ENCODE assay signal across 8 cellular contexts in the genomic region with DNA sequence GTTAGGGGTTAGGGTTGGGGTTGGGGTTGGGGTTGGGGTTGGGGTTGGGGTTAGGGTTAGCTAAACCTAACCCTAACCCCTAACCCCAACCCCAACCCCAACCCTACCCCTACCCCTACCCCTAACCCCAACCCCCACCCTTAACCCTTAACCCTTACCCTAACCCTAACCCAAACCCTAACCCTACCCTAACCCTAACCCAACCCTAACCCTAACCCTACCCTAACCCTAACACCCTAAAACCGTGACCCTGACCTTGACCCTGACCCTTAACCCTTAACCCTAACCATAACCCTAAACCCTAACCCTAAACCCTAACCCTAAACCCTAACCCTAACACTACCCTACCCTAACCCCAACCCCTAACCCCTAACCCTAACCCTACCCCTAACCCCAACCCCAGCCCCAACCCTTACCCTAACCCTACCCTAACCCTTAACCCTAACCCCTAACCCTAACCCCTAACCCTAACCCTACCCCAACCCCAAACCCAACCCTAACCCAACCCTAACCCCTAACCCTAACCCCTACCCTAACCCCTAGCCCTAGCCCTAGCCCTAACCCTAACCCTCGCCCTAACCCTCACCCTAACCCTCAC. TPM values are rescaled to one million over a fixed set of nuclear protein-coding genes. Genes with fewer than 3 reads are reported as not detected.
DNase-seq lines count a peak whose midpoint lies in the region; ATAC-seq and TF ChIP-seq lines count a peak whose summit lies in the region.

No MANE protein-coding gene starts in this region.

- intact Hi-C loops in Right ventricle myocardium inferior (cut with DNase I): no loop called here
- intact Hi-C loops in cardiac septum (cut with DNase I): no loop called here
- intact Hi-C loops in breast epithelium (cut with DNase I; ENCODE audit: low total_unique reads): no loop called here
- intact Hi-C loops in aorta (cut with DNase I): no loop called here

- H3K4me1 ChIP-seq in breast epithelium: no peaks in the 10 kb centered on the region
- no peaks in the 10 kb centered on the region for H3K4me1 ChIP-seq in aorta (ENCODE audit: control insufficient read depth in 1 of 2, insufficient read depth in 2 of 2, low read length in 2 of 2)

- no peaks in the 10 kb centered on the region for H3K27me3 Mint-ChIP-seq in memory B cell

- TF ChIP-seq POLR2A in breast epithelium (IDR thresholded peaks at IDR 0.05): no peak

- H3K27ac Mint-ChIP-seq in memory B cell: peak overlapping the region; percentile 93

- H3K9me3 ChIP-seq in breast epithelium (no peaks in the 10 kb centered on the region), aorta (ENCODE audit: control insufficient read depth, low read length) (no peaks in the 10 kb centered on the region)

- H3K27ac ChIP-seq in breast epithelium (peak overlapping the region; percentile 86 to 96), aorta (ENCODE audit: low read depth in 1 of 2, low read length in 2 of 2) (peak overlapping the region in 1 of 2 donors; percentile 24)

- H3K36me3 ChIP-seq in breast epithelium: no peaks in the 10 kb centered on the region
- H3K36me3 ChIP-seq in aorta (ENCODE audit: control insufficient read depth in 1 of 2, insufficient read depth in 2 of 2, low read length in 1 of 2): no peaks in the 10 kb centered on the region

- WGBS in aorta, 2 donors: 46 to 55% methylated on average over 2 of the region's 2 CpGs

- TF ChIP-seq CTCF in breast epithelium (IDR thresholded peaks at IDR 0.05): no peak

- H3K4me3 ChIP-seq in breast epithelium (peak overlapping the region; percentile 46 to 79 (median 63)), aorta (ENCODE audit: low read length in 2 of 2) (no peak overlapping the region)

- H3K9me3 Mint-ChIP-seq in memory B cell: no peaks in the 10 kb centered on the region

- H3K4me1 Mint-ChIP-seq in memory B cell: peaks cover 8% of the 10 kb centered on the region

- H3K27me3 ChIP-seq in breast epithelium: no peaks in the 10 kb centered on the region
- no peaks in the 10 kb centered on the region for H3K27me3 ChIP-seq in aorta (ENCODE audit: control insufficient read depth in 1 of 2, insufficient read depth in 2 of 2, low read length in 1 of 2)

- no peaks in the 10 kb centered on the region for H3K36me3 Mint-ChIP-seq in memory B cell

- DNase-seq in Right ventricle myocardium inferior (ENCODE audit: missing footprints) (no peak), cardiac septum (ENCODE audit: low spot score) (no peak), breast epithelium (ENCODE audit: low spot score in 2 of 2) (no peak), memory B cell (ENCODE audit: low spot score in 2 of 2) (no peak), aorta (no peak), NCI-H510A (lab: John Stamatoyannopoulos, UW) (no peak), NCI-H1105 (lab: John Stamatoyannopoulos, UW) (no peak), NCI-H774 (lab: John Stamatoyannopoulos, UW) (no peak)

- peak; percentile 84 for ATAC-seq in Right ventricle myocardium inferior
- ATAC-seq in memory B cell (ENCODE audit: low read depth): no peak
- ATAC-seq in aorta (ENCODE audit: low FRiP score): peak; percentile 79

- H3K4me3 Mint-ChIP-seq in memory B cell: peak overlapping the region; percentile 94

RNA-seq across cellular contexts. Expression of a gene that starts 24.1 kb away (rescaled TPM):
- 5.4 TPM for total RNA-seq in Right ventricle myocardium inferior
- 7.9 TPM for total RNA-seq in cardiac septum
- total RNA-seq in breast epithelium: 10 to 100 TPM; 10.1 to 23.7 (median 14.7) TPM
- 10 to 100 TPM; 16.1 to 27.9 TPM for total RNA-seq in aorta
- polyA plus RNA-seq in aorta: 10 to 100 TPM in 1 of 2 donors, 1 to 10 TPM in 1; 8.9 to 27.8 TPM

Comparison
In these comparisons a context has a peak if more than half of its experiments do, and no peak if none do; other contexts are left out.
1. H3K4me3 ChIP-seq: peak in breast epithelium (3 of 3); none in aorta (0 of 2).